8 cellular contexts compared by ENCODE assay signal in genomic region chr15:97909291-97909891, GRCh38. TPM values are rescaled to one million over a fixed set of nuclear protein-coding genes. Genes with fewer than 3 reads are reported as not detected.
DNase-seq lines count a peak whose midpoint lies in the region; ATAC-seq and TF ChIP-seq lines count a peak whose summit lies in the region.

No MANE protein-coding gene starts in this region.

- H3K4me1 ChIP-seq in stomach = peaks cover 0 to 4% (median 1%) of the 10 kb centered on the region in 4 donors

- no peak overlapping the region for H3K4me3 ChIP-seq in epithelial cell of esophagus (ENCODE audit: low read length)
- H3K4me3 ChIP-seq in stomach = no peak overlapping the region

- DNase-seq in Ammon's horn (ENCODE audit: low spot score) (peak; percentile 82), NCI-H526 (lab: John Stamatoyannopoulos, UW) (peak; percentile 38 to 71), epithelial cell of esophagus (ENCODE audit: low read depth) (peak; percentile 78), myocyte (ENCODE audit: low read depth) (peak; percentile 73), stomach (peak; percentile 74)
- DNase-seq in activated CD8-positive, alpha-beta T cell treated with anti-CD3 and anti-CD28 coated beads for 36 hours = peak; percentile 65

- no peak for TF ChIP-seq POLR2A in stomach (IDR thresholded peaks at IDR 0.05)

- H3K27me3 ChIP-seq in stomach = peaks cover 0 to 39% (median 6%) of the 10 kb centered on the region in 3 donors

- ATAC-seq in GM18520 (IDR thresholded peaks at IDR 0.05; ENCODE audit: unreplicated experiment) = peak; percentile 63
- ATAC-seq in HG03060 (IDR thresholded peaks at IDR 0.05; ENCODE audit: low read depth, unreplicated experiment) = peak; percentile 73
- ATAC-seq in activated CD8-positive, alpha-beta T cell treated with anti-CD3 and anti-CD28 coated beads for 36 hours = peak; percentile 78

- TF ChIP-seq EP300 in stomach (IDR thresholded peaks at IDR 0.05) = no peak

- no peak overlapping the region for H3K27ac Mint-ChIP-seq in activated CD8-positive, alpha-beta T cell treated with anti-CD3 and anti-CD28 coated beads for 36 hours

- POLR2A ChIA-PET in activated CD8-positive, alpha-beta T cell treated with anti-CD3 and anti-CD28 coated beads for 36 hours (lab: Charles Lee) = no interaction called here

- H3K36me3 ChIP-seq in stomach = no peaks in the 10 kb centered on the region

- no peak overlapping the region for H3K27ac ChIP-seq in stomach

- H3K4me1 Mint-ChIP-seq in activated CD8-positive, alpha-beta T cell treated with anti-CD3 and anti-CD28 coated beads for 36 hours (ENCODE audit: low read depth) = no peaks in the 10 kb centered on the region

- CTCF ChIA-PET in activated CD8-positive, alpha-beta T cell treated with anti-CD3 and anti-CD28 coated beads for 36 hours (lab: Charles Lee) = interaction anchor here (0.7 to 2.7 kb wide), 6 partner anchors 10 to 519 kb away, joined by 3 to 13 read pairs (median 5); no protein-coding TSS in a partner anchor

- no peak overlapping the region for H3K4me3 Mint-ChIP-seq in activated CD8-positive, alpha-beta T cell treated with anti-CD3 and anti-CD28 coated beads for 36 hours

- no peaks in the 10 kb centered on the region for H3K9me3 ChIP-seq in stomach

- intact Hi-C loops in activated CD8-positive, alpha-beta T cell treated with anti-CD3 and anti-CD28 coated beads for 36 hours (cut with micrococcal nuclease) = loop anchor here (5.0 to 10.0 kb wide), 3 partner anchors 268 to 515 kb away; no protein-coding TSS in a partner anchor
- intact Hi-C loops in stomach (cut with DNase I; ENCODE audit: low total_unique reads) = loop anchor here (5.0 kb wide), 3 partner anchors 173 to 388 kb away; no protein-coding TSS in a partner anchor

- H3K36me3 Mint-ChIP-seq in activated CD8-positive, alpha-beta T cell treated with anti-CD3 and anti-CD28 coated beads for 36 hours (ENCODE audit: low read depth) = no peaks in the 10 kb centered on the region

- no peaks in the 10 kb centered on the region for H3K9me3 Mint-ChIP-seq in activated CD8-positive, alpha-beta T cell treated with anti-CD3 and anti-CD28 coated beads for 36 hours

- peak; percentile 68 for TF ChIP-seq CTCF in activated CD8-positive, alpha-beta T cell treated with anti-CD3 and anti-CD28 coated beads for 36 hours (IDR thresholded peaks at IDR 0.05)
- TF ChIP-seq CTCF in epithelial cell of esophagus (IDR thresholded peaks at IDR 0.05; ENCODE audit: insufficient read depth, low read depth, low read length, missing control alignments) = peak; percentile 99
- TF ChIP-seq CTCF in stomach (IDR thresholded peaks at IDR 0.05) = peak in 5 of 7 experiments; percentile 79 to 91 (median 85)

- 0 to 4% (median 2%) methylated on average over 3 of the region's 3 CpGs for WGBS in stomach, 5 donors

- H3K27me3 Mint-ChIP-seq in activated CD8-positive, alpha-beta T cell treated with anti-CD3 and anti-CD28 coated beads for 36 hours = peaks cover 11% of the 10 kb centered on the region

RNA-seq across cellular contexts. Expression of gene ARRDC4, which starts 51.1 kb away (rescaled TPM):
- total RNA-seq in activated CD8-positive, alpha-beta T cell treated with anti-CD3 and anti-CD28 coated beads for 36 hours = under 1 TPM; 0.90 to 0.94 TPM
- 22.7 and 30.6 TPM in 2 replicates for total RNA-seq in myocyte
- polyA plus RNA-seq in myocyte (2012) = 35.5 TPM
- total RNA-seq in stomach = 100 to 1,000 TPM in 1 of 5 donors, 10 to 100 TPM in 4; 36.5 to 110 (median 67.0) TPM
- 10 to 100 TPM; 13.2 to 47.4 (median 33.2) TPM for polyA plus RNA-seq in stomach

Comparison
In these comparisons a context has a peak if more than half of its experiments do, and no peak if none do; other contexts are left out.
1. RNA of gene ARRDC4, which starts 51.1 kb away (total RNA-seq): 36.5 to 110 TPM in stomach and 22.7 to 30.6 TPM in myocyte; 0.90 to 0.94 TPM in activated CD8-positive, alpha-beta T cell treated with anti-CD3 and anti-CD28 coated beads for 36 hours; every median in the first group is over 10 times any median in the second.
2. Peak in every context shown above with its lines, with median percentiles within 50 percentile points of each other: DNase-seq, ATAC-seq and CTCF ChIP-seq.